1 cellular context compared by ENCODE assay signal in genomic region chr14:104659764-104660523, GRCh38.
TF ChIP-seq lines count a peak whose summit lies in the region.

No MANE protein-coding gene starts in this region.

TF ChIP-seq in IMR-90, 13 proteins besides CTCF, POLR2A, EP300 and RAD21 (continued from another document):
- TF ChIP-seq, protein P1, sequence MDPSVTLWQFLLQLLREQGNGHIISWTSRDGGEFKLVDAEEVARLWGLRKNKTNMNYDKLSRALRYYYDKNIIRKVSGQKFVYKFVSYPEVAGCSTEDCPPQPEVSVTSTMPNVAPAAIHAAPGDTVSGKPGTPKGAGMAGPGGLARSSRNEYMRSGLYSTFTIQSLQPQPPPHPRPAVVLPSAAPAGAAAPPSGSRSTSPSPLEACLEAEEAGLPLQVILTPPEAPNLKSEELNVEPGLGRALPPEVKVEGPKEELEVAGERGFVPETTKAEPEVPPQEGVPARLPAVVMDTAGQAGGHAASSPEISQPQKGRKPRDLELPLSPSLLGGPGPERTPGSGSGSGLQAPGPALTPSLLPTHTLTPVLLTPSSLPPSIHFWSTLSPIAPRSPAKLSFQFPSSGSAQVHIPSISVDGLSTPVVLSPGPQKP (IDR thresholded peaks at IDR 0.05; ENCODE audit: borderline replicate concordance, low read depth, low read length), result no peak
- no peak for TF ChIP-seq SMC3 (IDR thresholded peaks at IDR 0.05; ENCODE audit: low read depth, low read length)
- no peak for TF ChIP-seq RFX5 (IDR thresholded peaks at IDR 0.05; ENCODE audit: low read depth, low read length)
- no peak for TF ChIP-seq CEBPB (IDR thresholded peaks at IDR 0.05; ENCODE audit: low read depth, low read length)
- no peak for TF ChIP-seq FOS (IDR thresholded peaks at IDR 0.05; ENCODE audit: low read depth, low read length)
- TF ChIP-seq CHD1 (IDR thresholded peaks at IDR 0.05; ENCODE audit: low read depth, low read length), result no peak
- no peak for TF ChIP-seq MAZ (IDR thresholded peaks at IDR 0.05; ENCODE audit: borderline replicate concordance, low read depth, low read length)
- TF ChIP-seq BHLHE40 (IDR thresholded peaks at IDR 0.05; ENCODE audit: low read depth, low read length), result no peak
- TF ChIP-seq, protein P2, sequence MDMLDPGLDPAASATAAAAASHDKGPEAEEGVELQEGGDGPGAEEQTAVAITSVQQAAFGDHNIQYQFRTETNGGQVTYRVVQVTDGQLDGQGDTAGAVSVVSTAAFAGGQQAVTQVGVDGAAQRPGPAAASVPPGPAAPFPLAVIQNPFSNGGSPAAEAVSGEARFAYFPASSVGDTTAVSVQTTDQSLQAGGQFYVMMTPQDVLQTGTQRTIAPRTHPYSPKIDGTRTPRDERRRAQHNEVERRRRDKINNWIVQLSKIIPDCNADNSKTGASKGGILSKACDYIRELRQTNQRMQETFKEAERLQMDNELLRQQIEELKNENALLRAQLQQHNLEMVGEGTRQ (IDR thresholded peaks at IDR 0.05; ENCODE audit: low read depth, low read length), result no peak
- no peak for TF ChIP-seq NFE2L2 (IDR thresholded peaks at IDR 0.05; ENCODE audit: low read depth, low read length)
